8 cellular contexts compared by ENCODE assay signal in the genomic region with DNA sequence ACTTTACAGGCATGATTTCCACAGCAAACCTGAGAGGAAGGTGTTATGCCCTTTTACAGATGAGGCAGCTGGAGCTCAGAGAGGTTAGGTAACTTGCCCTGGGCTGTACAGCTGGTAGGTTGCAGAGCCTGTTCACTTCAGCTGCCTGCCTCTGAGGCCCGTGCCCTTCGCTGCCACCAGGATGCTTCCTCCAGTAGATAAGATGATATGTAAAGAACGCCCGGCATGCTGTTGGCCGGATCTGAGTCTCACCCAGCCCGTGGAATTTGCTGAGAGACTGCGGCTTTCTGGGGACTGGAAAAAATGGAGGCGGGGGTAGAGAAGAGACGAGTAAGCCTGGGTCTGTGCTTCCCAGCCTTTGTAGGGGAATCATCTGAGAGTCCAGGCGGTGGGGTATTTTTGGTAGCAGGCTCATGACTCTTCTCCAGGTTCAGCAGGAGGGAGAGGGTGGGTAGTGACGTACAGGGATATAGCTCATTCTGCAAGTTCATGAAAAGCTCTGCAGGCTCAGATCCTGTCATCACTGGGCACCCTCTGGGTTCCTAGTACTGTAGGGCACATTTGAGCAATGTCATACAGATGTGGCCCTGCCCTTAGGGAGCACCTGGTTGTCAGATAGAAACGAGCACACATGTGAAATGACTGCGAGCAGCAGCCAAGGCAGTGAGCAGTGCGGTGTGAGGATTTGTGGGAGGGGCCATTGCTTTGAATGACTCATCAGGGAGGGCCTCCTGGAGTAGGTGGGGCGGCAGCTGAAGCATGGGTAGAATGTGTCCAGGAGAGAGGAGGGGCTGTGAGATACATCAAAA.
DNase-seq lines count a peak whose midpoint lies in the region; ATAC-seq and TF ChIP-seq lines count a peak whose summit lies in the region.

No MANE protein-coding gene starts in this region.

- no peaks in the 10 kb centered on the region for H3K4me1 Mint-ChIP-seq in activated T-cell treated with anti-CD3 and anti-CD28 coated beads, Interleukin-2, amount 50 U/mL, for 4 hours (ENCODE audit: low read depth)
- no peaks in the 10 kb centered on the region for H3K4me1 Mint-ChIP-seq in activated T-cell treated with anti-CD3 and anti-CD28 coated beads, Interleukin-2, amount 50 U/mL, for 24 hours (ENCODE audit: low read depth)
- no peaks in the 10 kb centered on the region for H3K4me1 Mint-ChIP-seq in stimulated activated naive CD8-positive, alpha-beta T cell treated with anti-CD3 and anti-CD28 coated beads, Interleukin-15, amount 100 ng/mL, for 72 hours

- no peaks in the 10 kb centered on the region for H3K36me3 Mint-ChIP-seq in activated T-cell treated with anti-CD3 and anti-CD28 coated beads, Interleukin-2, amount 50 U/mL, for 4 hours (ENCODE audit: insufficient read depth)
- no peaks in the 10 kb centered on the region for H3K36me3 Mint-ChIP-seq in activated T-cell treated with anti-CD3 and anti-CD28 coated beads, Interleukin-2, amount 50 U/mL, for 24 hours (ENCODE audit: low read depth)

- no peak for TF ChIP-seq CTCF in RWPE2 (IDR thresholded peaks at IDR 0.05; ENCODE audit: poor library complexity, severe bottlenecking)
- TF ChIP-seq CTCF in cardiac muscle cell (IDR thresholded peaks at IDR 0.05; ENCODE audit: low read depth, low read length) = no peak

- peaks cover 2% of the 10 kb centered on the region for H3K27me3 Mint-ChIP-seq in activated T-cell treated with anti-CD3 and anti-CD28 coated beads, Interleukin-2, amount 50 U/mL, for 4 hours (ENCODE audit: low read depth)
- peaks cover 21% of the 10 kb centered on the region for H3K27me3 Mint-ChIP-seq in activated T-cell treated with anti-CD3 and anti-CD28 coated beads, Interleukin-2, amount 50 U/mL, for 24 hours
- peaks cover 22% of the 10 kb centered on the region for H3K27me3 Mint-ChIP-seq in stimulated activated naive CD8-positive, alpha-beta T cell treated with anti-CD3 and anti-CD28 coated beads, Interleukin-15, amount 100 ng/mL, for 72 hours

- DNase-seq in activated T-cell treated with anti-CD3 and anti-CD28 coated beads, Interleukin-2, amount 50 U/mL, for 4 hours = no peak
- no peak for DNase-seq in activated T-cell treated with anti-CD3 and anti-CD28 coated beads, Interleukin-2, amount 50 U/mL, for 24 hours
- DNase-seq in RWPE2 (ENCODE audit: low spot score) (peak; percentile 85), cardiac muscle cell (ENCODE audit: low read depth in 1 of 2, low spot score in 1 of 2) (peak; percentile 64 to 66), DMS153 treated with DMSO at 0.1 percent for 48 hours (lab: John Stamatoyannopoulos, UW; ENCODE audit: unreplicated experiment) (no peak)
- no peak for DNase-seq in stimulated activated naive CD8-positive, alpha-beta T cell treated with anti-CD3 and anti-CD28 coated beads, Interleukin-15, amount 100 ng/mL, for 72 hours

- H3K4me3 Mint-ChIP-seq in activated T-cell treated with anti-CD3 and anti-CD28 coated beads, Interleukin-2, amount 50 U/mL, for 4 hours = no peak overlapping the region
- H3K4me3 Mint-ChIP-seq in activated T-cell treated with anti-CD3 and anti-CD28 coated beads, Interleukin-2, amount 50 U/mL, for 24 hours = no peak overlapping the region
- H3K4me3 Mint-ChIP-seq in stimulated activated naive CD8-positive, alpha-beta T cell treated with anti-CD3 and anti-CD28 coated beads, Interleukin-15, amount 100 ng/mL, for 72 hours = no peak overlapping the region

- no peak overlapping the region for H3K4me3 ChIP-seq in RWPE2 (ENCODE audit: severe bottlenecking)
- H3K4me3 ChIP-seq in cardiac muscle cell = no peak overlapping the region

- H3K27ac ChIP-seq in RWPE2 (ENCODE audit: poor library complexity, severe bottlenecking) = no peak overlapping the region
- H3K27ac ChIP-seq in cardiac muscle cell = peak overlapping the region; percentile 87

- ATAC-seq in activated T-cell treated with anti-CD3 and anti-CD28 coated beads, Interleukin-2, amount 50 U/mL, for 4 hours = peak; percentile 38 to 46
- ATAC-seq in RWPE2 (ENCODE audit: low read depth) (peak; percentile 95), HG02610 (IDR thresholded peaks at IDR 0.05; ENCODE audit: unreplicated experiment) (no peak), HG03354 (IDR thresholded peaks at IDR 0.05; ENCODE audit: poor library complexity, severe bottlenecking, unreplicated experiment) (no peak)
- peak; percentile 45 for ATAC-seq in stimulated activated naive CD8-positive, alpha-beta T cell treated with anti-CD3 and anti-CD28 coated beads, Interleukin-15, amount 100 ng/mL, for 72 hours

- H3K9me3 Mint-ChIP-seq in activated T-cell treated with anti-CD3 and anti-CD28 coated beads, Interleukin-2, amount 50 U/mL, for 4 hours = no peaks in the 10 kb centered on the region
- no peaks in the 10 kb centered on the region for H3K9me3 Mint-ChIP-seq in activated T-cell treated with anti-CD3 and anti-CD28 coated beads, Interleukin-2, amount 50 U/mL, for 24 hours
- H3K9me3 Mint-ChIP-seq in stimulated activated naive CD8-positive, alpha-beta T cell treated with anti-CD3 and anti-CD28 coated beads, Interleukin-15, amount 100 ng/mL, for 72 hours = no peaks in the 10 kb centered on the region

- H3K36me3 ChIP-seq in RWPE2 (ENCODE audit: low read depth) (no peaks in the 10 kb centered on the region), cardiac muscle cell (no peaks in the 10 kb centered on the region)

- H3K4me1 ChIP-seq in RWPE2 (ENCODE audit: insufficient read depth, poor library complexity, severe bottlenecking) (peaks cover 3% of the 10 kb centered on the region), cardiac muscle cell (ENCODE audit: low read depth) (peaks cover 50% of the 10 kb centered on the region)

- H3K27me3 ChIP-seq in RWPE2 (ENCODE audit: insufficient read depth, poor library complexity, severe bottlenecking) (no peaks in the 10 kb centered on the region), cardiac muscle cell (no peaks in the 10 kb centered on the region)

- no peak overlapping the region for H3K27ac Mint-ChIP-seq in activated T-cell treated with anti-CD3 and anti-CD28 coated beads, Interleukin-2, amount 50 U/mL, for 24 hours
- no peak overlapping the region for H3K27ac Mint-ChIP-seq in stimulated activated naive CD8-positive, alpha-beta T cell treated with anti-CD3 and anti-CD28 coated beads, Interleukin-15, amount 100 ng/mL, for 72 hours

- H3K9me3 ChIP-seq in RWPE2 (ENCODE audit: severe bottlenecking) = no peaks in the 10 kb centered on the region
- no peaks in the 10 kb centered on the region for H3K9me3 ChIP-seq in cardiac muscle cell (ENCODE audit: low read depth)

Comparison
In these comparisons a context has a peak if more than half of its experiments do, and no peak if none do; other contexts are left out.
1. ATAC-seq: peak in activated T-cell treated with anti-CD3 and anti-CD28 coated beads, Interleukin-2, amount 50 U/mL, for 4 hours (2 of 2), RWPE2 (single experiment) and stimulated activated naive CD8-positive, alpha-beta T cell treated with anti-CD3 and anti-CD28 coated beads, Interleukin-15, amount 100 ng/mL, for 72 hours (single experiment); none in HG02610 (single experiment) and HG03354 (single experiment).
2. DNase-seq: peak in RWPE2 (single experiment) and cardiac muscle cell (2 of 2); none in activated T-cell treated with anti-CD3 and anti-CD28 coated beads, Interleukin-2, amount 50 U/mL, for 4 hours (single experiment), activated T-cell treated with anti-CD3 and anti-CD28 coated beads, Interleukin-2, amount 50 U/mL, for 24 hours (single experiment), stimulated activated naive CD8-positive, alpha-beta T cell treated with anti-CD3 and anti-CD28 coated beads, Interleukin-15, amount 100 ng/mL, for 72 hours (0 of 2) and DMS153 treated with DMSO at 0.1 percent for 48 hours (single experiment).